20 cellular contexts compared by ENCODE assay signal in genomic region chr3:140089403-140090072, GRCh38.
DNase-seq lines count a peak whose midpoint lies in the region; ATAC-seq, FAIRE-seq and TF ChIP-seq lines count a peak whose summit lies in the region.
"Had no signal": no experiment of that assay in that cellular context is flagged by ENCODE, and none has a peak within 500 bp of the region (broad histone marks: within the 10 kb centered on the region; RNA-seq: fewer than 3 reads in every experiment).

No MANE protein-coding gene starts in this region.

- H2BK120ac ChIP-seq in neuronal stem cell (ENCODE audit: low read depth, low read length), result no peak overlapping the region

- no peak overlapping the region for H4K91ac ChIP-seq in neuronal stem cell (ENCODE audit: low read depth, low read length, poor library complexity)

- H3K9ac ChIP-seq in endodermal cell (ENCODE audit: extremely low read depth, low read length, poor library complexity, severe bottlenecking) (no peak overlapping the region), neuronal stem cell (ENCODE audit: low read depth, low read length, poor library complexity) (no peak overlapping the region)
- H3K9ac ChIP-seq: BLaER1 had no signal

- H3K4me2 ChIP-seq in A549 (no peak overlapping the region), GM23338 (no peak overlapping the region), neuronal stem cell (ENCODE audit: insufficient read depth, low read length, poor library complexity, severe bottlenecking) (no peak overlapping the region)
- H3K4me2 ChIP-seq: BLaER1 had no signal

- H4K20me1 ChIP-seq in GM23338 (replicated peaks; ENCODE audit: insufficient read depth), result no peaks in the 10 kb centered on the region
- H4K20me1 ChIP-seq: BLaER1 had no signal

- DNase-seq in A549 (ENCODE audit: low read depth in 1 of 2, low spot score in 1 of 2) (no peak), GM23338 (ENCODE audit: low spot score) (peak; percentile 10), WTC11 (ENCODE audit: low spot score) (no peak), endodermal cell (no peak), DMS153 (lab: John Stamatoyannopoulos, UW) (no peak), head of caudate nucleus (no peak), neuronal stem cell (ENCODE audit: low spot score) (no peak)
- DNase-seq: Caco-2; CD4-positive, CD25-positive, alpha-beta regulatory T cell; CD8-positive, alpha-beta T cell; DMS79 treated with DMSO at 0.1 percent for 48 hours; GF-D8; H9; HFFc6 had no signal

- no peaks in the 10 kb centered on the region for H3K4me1 ChIP-seq in A549
- H3K4me1 ChIP-seq in GM23338 (ENCODE audit: insufficient read depth), result no peaks in the 10 kb centered on the region
- peaks cover 3% of the 10 kb centered on the region for H3K4me1 ChIP-seq in endodermal cell (ENCODE audit: control insufficient read depth, insufficient read depth, low read length)
- H3K4me1 ChIP-seq in neuronal stem cell (ENCODE audit: control insufficient read depth in 2 of 2, insufficient read depth in 1 of 2, low read depth in 1 of 2, low read length in 2 of 2), result no peaks in the 10 kb centered on the region
- H3K4me1 ChIP-seq: BLaER1, Caco-2 had no signal

- H3K79me2 ChIP-seq in GM23338 (replicated peaks; ENCODE audit: insufficient read depth), result no peaks in the 10 kb centered on the region

- H3K4ac ChIP-seq in neuronal stem cell (ENCODE audit: low read length), result no peak overlapping the region

- H3K36me3 Mint-ChIP-seq in GM23338 (ENCODE audit: low read depth) (peaks cover 30% of the 10 kb centered on the region), WTC11 (peaks cover 34% of the 10 kb centered on the region), endodermal cell (ENCODE audit: low read depth) (no peaks in the 10 kb centered on the region)
- H3K36me3 Mint-ChIP-seq: CD4-positive, CD25-positive, alpha-beta regulatory T cell; CD8-positive, alpha-beta T cell had no signal

- H3K14ac ChIP-seq in neuronal stem cell (ENCODE audit: low read length), result no peak overlapping the region

- intact Hi-C loops in head of caudate nucleus (cut with DNase I), result no loop called here

- no peaks in the 10 kb centered on the region for H3K9me3 ChIP-seq in A549
- peaks cover 29% of the 10 kb centered on the region for H3K9me3 ChIP-seq in endodermal cell (ENCODE audit: control insufficient read depth, low read length)
- peaks cover 7 to 9% of the 10 kb centered on the region in 2 donors for H3K9me3 ChIP-seq in neuronal stem cell (replicated peaks in 1 of 2; ENCODE audit: control insufficient read depth in 2 of 2, insufficient read depth in 1 of 2, low read depth in 1 of 2, low read length in 2 of 2)
- H3K9me3 ChIP-seq: Caco-2 had no signal

- no peak overlapping the region for H4K8ac ChIP-seq in neuronal stem cell (ENCODE audit: low read depth, low read length)

- peaks cover 8% of the 10 kb centered on the region; the same call in 1 of the 2 replicates for H3K36me3 ChIP-seq in GM23338 (ENCODE audit: insufficient read depth)
- no peaks in the 10 kb centered on the region for H3K36me3 ChIP-seq in endodermal cell (ENCODE audit: control insufficient read depth, insufficient read depth, low read length)
- H3K36me3 ChIP-seq in neuronal stem cell (replicated peaks in 1 of 2; ENCODE audit: control insufficient read depth in 2 of 2, insufficient read depth in 2 of 2, low read length in 2 of 2), result no peaks in the 10 kb centered on the region
- H3K36me3 ChIP-seq: BLaER1 had no signal

- H3F3A ChIP-seq in GM23338 (replicated peaks; ENCODE audit: low read depth), result no peaks in the 10 kb centered on the region

- no peak for TF ChIP-seq CTCF in A549 (IDR thresholded peaks at IDR 0.05)
- no peak for TF ChIP-seq CTCF in GM23338 (conservative IDR thresholded peaks at IDR 0.05; ENCODE audit: low read depth in 2 of 2)
- no peak for TF ChIP-seq CTCF in WTC11 (IDR thresholded peaks at IDR 0.05)
- no peak for TF ChIP-seq CTCF in endodermal cell (conservative IDR thresholded peaks at IDR 0.05)

- no peak overlapping the region for H2BK15ac ChIP-seq in neuronal stem cell (ENCODE audit: low read length)

- no peaks in the 10 kb centered on the region for H3K27me3 ChIP-seq in GM23338 (ENCODE audit: insufficient read depth)
- no peaks in the 10 kb centered on the region for H3K27me3 ChIP-seq in endodermal cell (ENCODE audit: control insufficient read depth, insufficient read depth, low read length, poor library complexity, severe bottlenecking)
- no peaks in the 10 kb centered on the region for H3K27me3 ChIP-seq in neuronal stem cell (ENCODE audit: control insufficient read depth in 3 of 3, insufficient read depth in 3 of 3, low read depth in 1 of 3, low read length in 3 of 3)
- H3K27me3 ChIP-seq: BLaER1 had no signal

- ATAC-seq in A549 (no peak), GM23338 (no peak), WTC11 (no peak)
- ATAC-seq: CD8-positive, alpha-beta T cell; HCT116 had no signal

- H2BK12ac ChIP-seq in neuronal stem cell (ENCODE audit: low read length), result no peak overlapping the region

- H3K9me3 Mint-ChIP-seq in GM23338 (peaks cover 49% of the 10 kb centered on the region), WTC11 (peaks cover 54% of the 10 kb centered on the region), endodermal cell (peaks cover 37% of the 10 kb centered on the region)
- H3K9me3 Mint-ChIP-seq: CD8-positive, alpha-beta T cell had no signal

- CTCF ChIA-PET in A549 (lab: Yijun Ruan, JAX), result no interaction called here
- CTCF ChIA-PET in WTC11 (lab: Charles Lee), result no interaction called here

- H3K27ac ChIP-seq in A549 (no peak overlapping the region), GM23338 (ENCODE audit: low read depth) (no peak overlapping the region), endodermal cell (ENCODE audit: low read depth, low read length) (no peak overlapping the region), neuronal stem cell (replicated peaks; ENCODE audit: low read length) (no peak overlapping the region)
- H3K27ac ChIP-seq: BLaER1, C4-2B had no signal

- H3K18ac ChIP-seq in neuronal stem cell (ENCODE audit: low read length), result no peak overlapping the region

- peaks cover 7% of the 10 kb centered on the region; the same call in 1 of the 2 replicates for H3K9me2 ChIP-seq in GM23338 (ENCODE audit: insufficient read depth)

- H3K23ac ChIP-seq in neuronal stem cell (ENCODE audit: low read depth, low read length, poor library complexity), result no peak overlapping the region

- TF ChIP-seq POLR2A in A549 (IDR thresholded peaks at IDR 0.05; ENCODE audit: low read length), result no peak

- H3K4me3 Mint-ChIP-seq in GM23338 (no peak overlapping the region), WTC11 (no peak overlapping the region), endodermal cell (no peak overlapping the region)
- H3K4me3 Mint-ChIP-seq: B cell; CD4-positive, CD25-positive, alpha-beta regulatory T cell; CD8-positive, alpha-beta T cell; H9; HFFc6 had no signal

- H3K4me3 ChIP-seq in A549, result no peak overlapping the region
- no peak overlapping the region for H3K4me3 ChIP-seq in GM23338
- peak overlapping the region; percentile 39 for H3K4me3 ChIP-seq in endodermal cell (ENCODE audit: low read length)
- H3K4me3 ChIP-seq in neuronal stem cell (ENCODE audit: low read length in 2 of 2), result no peak overlapping the region
- H3K4me3 ChIP-seq: BLaER1 had no signal

- H3K27me3 Mint-ChIP-seq in GM23338 (ENCODE audit: insufficient read depth, low read depth, poor library complexity) (peaks cover 4% of the 10 kb centered on the region), WTC11 (ENCODE audit: low read depth) (no peaks in the 10 kb centered on the region; the same call in 1 of the 2 replicates), endodermal cell (ENCODE audit: insufficient read depth) (peaks cover 20% of the 10 kb centered on the region)
- H3K27me3 Mint-ChIP-seq: B cell; CD4-positive, CD25-positive, alpha-beta regulatory T cell had no signal

- no peak overlapping the region for H3K27ac Mint-ChIP-seq in GM23338
- H3K27ac Mint-ChIP-seq in WTC11, result no peak overlapping the region
- no peak overlapping the region for H3K27ac Mint-ChIP-seq in endodermal cell
- H3K27ac Mint-ChIP-seq: B cell; CD4-positive, CD25-positive, alpha-beta regulatory T cell; CD8-positive, alpha-beta T cell; H9; HFFc6 had no signal

- no peak overlapping the region for H2BK5ac ChIP-seq in neuronal stem cell (ENCODE audit: low read length)

- no peak for FAIRE-seq in A549 (lab: Jason Lieb, UNC)
- FAIRE-seq: GM12891, GM18507 had no signal

- H2AK5ac ChIP-seq in neuronal stem cell (ENCODE audit: low read depth, low read length), result no peak overlapping the region

- no peak for TF ChIP-seq EP300 in A549 (IDR thresholded peaks at IDR 0.05)

- POLR2A ChIA-PET in A549 (lab: Yijun Ruan, JAX), result no interaction called here
- POLR2A ChIA-PET in WTC11 (lab: Charles Lee), result no interaction called here

- TF ChIP-seq RAD21 in A549 (conservative IDR thresholded peaks at IDR 0.05 in 1 of 2, IDR thresholded peaks at IDR 0.05 in 1 of 2), result no peak

- WGBS in A549 (ENCODE audit: missing lambda C conversion rate), result 6% methylated on average over 2 of the region's 2 CpGs
- 97 to 100% methylated on average over 1 to 2 of the region's 2 CpGs for WGBS in endodermal cell (ENCODE audit: insufficient coverage in 1 of 2, insufficient read length in 1 of 2), 2 experiments
- WGBS in neuronal stem cell (ENCODE audit: extremely low coverage in 2 of 2, insufficient read length in 2 of 2, insufficient replicate concordance in 1 of 2), 2 donors, result no CpG with 5 or more reads among the region's 2 CpGs

- no peak overlapping the region for H2AFZ ChIP-seq in GM23338
- H2AFZ ChIP-seq in neuronal stem cell (ENCODE audit: low read length), result no peak overlapping the region

- no peaks in the 10 kb centered on the region for H3K79me1 ChIP-seq in neuronal stem cell (ENCODE audit: low read depth, low read length)

- H3K4me1 Mint-ChIP-seq in GM23338, result peaks cover 18% of the 10 kb centered on the region
- peaks cover 22% of the 10 kb centered on the region for H3K4me1 Mint-ChIP-seq in WTC11
- peaks cover 7% of the 10 kb centered on the region for H3K4me1 Mint-ChIP-seq in endodermal cell
- H3K4me1 Mint-ChIP-seq: B cell; CD4-positive, CD25-positive, alpha-beta regulatory T cell had no signal

TF ChIP-seq in A549, 52 proteins besides CTCF, POLR2A, EP300 and RAD21:
- no peak for TF ChIP-seq NPAS2 (CRISPR knock-in tag; IDR thresholded peaks at IDR 0.05; ENCODE audit: borderline replicate concordance)
- TF ChIP-seq ZC3H11A (IDR thresholded peaks at IDR 0.05), result peak; percentile 49
TF ChIP-seq in A549: peak in this region for 1.

TF ChIP-seq in GM23338, 12 proteins besides CTCF, POLR2A, EP300 and RAD21 (continues in another document):
- no peak for TF ChIP-seq NANOG (IDR thresholded peaks at IDR 0.05; ENCODE audit: borderline replicate concordance)
- TF ChIP-seq EZH2 (IDR thresholded peaks at IDR 0.05; ENCODE audit: low read depth, unreplicated experiment), result no peak
- no peak for TF ChIP-seq POLR2AphosphoS5 (IDR thresholded peaks at IDR 0.05; ENCODE audit: low read depth)
- no peak for TF ChIP-seq CREB1 (CRISPR knock-in tag; IDR thresholded peaks at IDR 0.05; ENCODE audit: low read depth)

TF ChIP-seq in WTC11, 78 proteins besides CTCF, POLR2A, EP300 and RAD21:
- TF ChIP-seq EMX1 (CRISPR knock-in tag; IDR thresholded peaks at IDR 0.05) (no peak), GTF2I (CRISPR knock-in tag; conservative IDR thresholded peaks at IDR 0.05) (peak; percentile 75)
